Comparison of ENCODE assay signal across 1 cellular context in the genomic region with DNA sequence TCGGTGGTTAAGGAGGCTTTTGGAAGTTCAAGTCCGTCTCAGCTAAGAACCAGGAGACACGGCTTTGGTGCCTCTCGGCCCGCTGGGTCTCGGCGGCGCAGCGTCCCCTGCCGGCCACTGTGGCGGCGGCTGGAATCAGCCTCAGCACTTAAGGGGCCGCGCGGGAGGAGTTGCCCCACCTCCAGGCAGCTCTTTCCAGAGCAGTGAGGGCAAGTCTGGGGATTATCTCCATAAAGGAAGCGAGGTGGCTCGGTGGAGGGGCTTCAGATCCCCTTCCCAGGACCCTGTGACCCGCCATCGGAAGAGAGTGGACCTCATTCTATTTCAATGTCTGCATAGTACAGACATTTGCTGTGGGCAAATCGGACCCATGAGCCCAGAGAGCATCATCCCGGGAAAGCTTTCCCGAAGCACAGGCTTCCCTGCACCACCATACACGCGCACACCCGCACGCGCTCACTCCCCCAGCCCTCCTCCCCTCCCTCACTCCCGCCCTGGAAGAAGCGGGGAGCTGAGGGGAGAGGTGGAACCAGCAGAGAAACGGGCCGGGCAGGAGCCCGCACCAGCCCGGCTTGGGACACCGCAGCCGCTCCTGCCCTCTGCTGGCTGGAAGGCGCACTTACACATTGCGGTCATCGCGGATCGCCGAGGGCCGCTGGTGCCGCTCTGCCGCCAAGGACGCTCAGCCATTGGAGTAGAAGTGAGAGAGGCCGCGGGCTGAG.
TF ChIP-seq lines count a peak whose summit lies in the region.

No MANE protein-coding gene starts in this region.

TF ChIP-seq in HepG2, 621 proteins besides CTCF, POLR2A, EP300 and RAD21 (continued from another document and continues in another):
- TF ChIP-seq ZBTB43 (CRISPR knock-in tag; conservative IDR thresholded peaks at IDR 0.05) (peak; percentile 56; the same call in 1 of the 2 replicates), MATR3 (CRISPR knock-in tag; IDR thresholded peaks at IDR 0.05) (no peak), ZNF792 (CRISPR knock-in tag; IDR thresholded peaks at IDR 0.05) (0 out of 2 replicates have a peak, but pooled peaks have one; percentile 53), ZNF562 (CRISPR knock-in tag; IDR thresholded peaks at IDR 0.05; ENCODE audit: borderline replicate concordance) (no peak), SKI (IDR thresholded peaks at IDR 0.05; ENCODE audit: partially characterized antibody) (peak; percentile 69), ZMYM3 (CRISPR knock-in tag; IDR thresholded peaks at IDR 0.05) (peak; percentile 22; the same call in 1 of the 2 replicates), TFAP4 (IDR thresholded peaks at IDR 0.05; ENCODE audit: borderline replicate concordance, low read depth) (peak; percentile 11; the same call in 1 of the 2 replicates), JDP2 (CRISPR knock-in tag; IDR thresholded peaks at IDR 0.05; ENCODE audit: borderline replicate concordance) (no peak; the same call in 1 of the 2 replicates), KDM4B (CRISPR knock-in tag; IDR thresholded peaks at IDR 0.05) (peak; percentile 87; the same call in 1 of the 2 replicates), SMYD3 (CRISPR knock-in tag; IDR thresholded peaks at IDR 0.05) (no peak), ARNT (IDR thresholded peaks at IDR 0.05) (no peak), HCFC1 (IDR thresholded peaks at IDR 0.05; ENCODE audit: low read depth, low read length) (0 out of 2 replicates have a peak, but pooled peaks have one; percentile 14), ZNF20 (CRISPR knock-in tag; IDR thresholded peaks at IDR 0.05) (no peak), BATF2 (CRISPR knock-in tag; IDR thresholded peaks at IDR 0.05) (no peak), IKZF4 (CRISPR knock-in tag; IDR thresholded peaks at IDR 0.05; ENCODE audit: borderline replicate concordance, low read depth, not compliant biosample characterization) (peak; percentile 94), ZKSCAN8 (CRISPR knock-in tag; IDR thresholded peaks at IDR 0.05; ENCODE audit: borderline replicate concordance) (peak; percentile 89), ZNF782 (CRISPR knock-in tag; IDR thresholded peaks at IDR 0.05; ENCODE audit: borderline replicate concordance) (no peak), SOX13 (IDR thresholded peaks at IDR 0.05) (no peak), SOX13 (CRISPR knock-in tag; conservative IDR thresholded peaks at IDR 0.05 in 1 of 2, IDR thresholded peaks at IDR 0.05 in 1 of 2) (peak in 1 of 2 experiments; percentile 30; a peak in 1 of 4 replicates), ZNF878 (CRISPR knock-in tag; IDR thresholded peaks at IDR 0.05) (no peak), ATM (IDR thresholded peaks at IDR 0.05; ENCODE audit: borderline replicate concordance) (no peak), KLF16 (CRISPR knock-in tag; IDR thresholded peaks at IDR 0.05) (peak in 1 of 2 experiments; percentile 54; a peak in 2 of 4 replicates), GMEB1 (CRISPR knock-in tag; IDR thresholded peaks at IDR 0.05; ENCODE audit: borderline replicate concordance) (no peak; the same call in 1 of the 2 replicates), ZBTB10 (CRISPR knock-in tag; IDR thresholded peaks at IDR 0.05; ENCODE audit: borderline replicate concordance) (peak; percentile 55; the same call in 1 of the 2 replicates), MAF1 (CRISPR knock-in tag; IDR thresholded peaks at IDR 0.05; ENCODE audit: borderline replicate concordance) (peak; percentile 62; the same call in 1 of the 2 replicates), ZNF83 (CRISPR knock-in tag; IDR thresholded peaks at IDR 0.05; ENCODE audit: borderline replicate concordance) (no peak), ZNF652 (CRISPR knock-in tag; IDR thresholded peaks at IDR 0.05; ENCODE audit: borderline replicate concordance, low read depth) (no peak), ZMAT3 (CRISPR knock-in tag; conservative IDR thresholded peaks at IDR 0.05) (no peak), RFX5 (IDR thresholded peaks at IDR 0.05; ENCODE audit: low read depth, low read length) (no peak), NCOA1 (CRISPR knock-in tag; IDR thresholded peaks at IDR 0.05) (no peak), EEA1 (CRISPR knock-in tag; IDR thresholded peaks at IDR 0.05; ENCODE audit: borderline replicate concordance) (no peak), MAFF (IDR thresholded peaks at IDR 0.05; ENCODE audit: low read depth, low read length) (no peak), KDM2A (CRISPR knock-in tag; IDR thresholded peaks at IDR 0.05; ENCODE audit: borderline replicate concordance, low read depth) (peak; percentile 94), RBM22 (optimal IDR thresholded peaks at IDR 0.05; ENCODE audit: low read length) (no peak), ZNF558 (CRISPR knock-in tag; IDR thresholded peaks at IDR 0.05; ENCODE audit: borderline replicate concordance) (no peak; the same call in 1 of the 2 replicates)
- TF ChIP-seq, protein P1, sequence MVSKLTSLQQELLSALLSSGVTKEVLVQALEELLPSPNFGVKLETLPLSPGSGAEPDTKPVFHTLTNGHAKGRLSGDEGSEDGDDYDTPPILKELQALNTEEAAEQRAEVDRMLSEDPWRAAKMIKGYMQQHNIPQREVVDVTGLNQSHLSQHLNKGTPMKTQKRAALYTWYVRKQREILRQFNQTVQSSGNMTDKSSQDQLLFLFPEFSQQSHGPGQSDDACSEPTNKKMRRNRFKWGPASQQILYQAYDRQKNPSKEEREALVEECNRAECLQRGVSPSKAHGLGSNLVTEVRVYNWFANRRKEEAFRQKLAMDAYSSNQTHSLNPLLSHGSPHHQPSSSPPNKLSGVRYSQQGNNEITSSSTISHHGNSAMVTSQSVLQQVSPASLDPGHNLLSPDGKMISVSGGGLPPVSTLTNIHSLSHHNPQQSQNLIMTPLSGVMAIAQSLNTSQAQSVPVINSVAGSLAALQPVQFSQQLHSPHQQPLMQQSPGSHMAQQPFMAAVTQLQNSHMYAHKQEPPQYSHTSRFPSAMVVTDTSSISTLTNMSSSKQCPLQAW (CRISPR knock-in tag; IDR thresholded peaks at IDR 0.05), result peak; percentile 71
- TF ChIP-seq, protein P2, sequence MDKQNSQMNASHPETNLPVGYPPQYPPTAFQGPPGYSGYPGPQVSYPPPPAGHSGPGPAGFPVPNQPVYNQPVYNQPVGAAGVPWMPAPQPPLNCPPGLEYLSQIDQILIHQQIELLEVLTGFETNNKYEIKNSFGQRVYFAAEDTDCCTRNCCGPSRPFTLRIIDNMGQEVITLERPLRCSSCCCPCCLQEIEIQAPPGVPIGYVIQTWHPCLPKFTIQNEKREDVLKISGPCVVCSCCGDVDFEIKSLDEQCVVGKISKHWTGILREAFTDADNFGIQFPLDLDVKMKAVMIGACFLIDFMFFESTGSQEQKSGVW (CRISPR knock-in tag; IDR thresholded peaks at IDR 0.05; ENCODE audit: borderline replicate concordance), result no peak
- TF ChIP-seq, protein P3, sequence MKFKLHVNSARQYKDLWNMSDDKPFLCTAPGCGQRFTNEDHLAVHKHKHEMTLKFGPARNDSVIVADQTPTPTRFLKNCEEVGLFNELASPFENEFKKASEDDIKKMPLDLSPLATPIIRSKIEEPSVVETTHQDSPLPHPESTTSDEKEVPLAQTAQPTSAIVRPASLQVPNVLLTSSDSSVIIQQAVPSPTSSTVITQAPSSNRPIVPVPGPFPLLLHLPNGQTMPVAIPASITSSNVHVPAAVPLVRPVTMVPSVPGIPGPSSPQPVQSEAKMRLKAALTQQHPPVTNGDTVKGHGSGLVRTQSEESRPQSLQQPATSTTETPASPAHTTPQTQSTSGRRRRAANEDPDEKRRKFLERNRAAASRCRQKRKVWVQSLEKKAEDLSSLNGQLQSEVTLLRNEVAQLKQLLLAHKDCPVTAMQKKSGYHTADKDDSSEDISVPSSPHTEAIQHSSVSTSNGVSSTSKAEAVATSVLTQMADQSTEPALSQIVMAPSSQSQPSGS (CRISPR knock-in tag; IDR thresholded peaks at IDR 0.05), result peak; percentile 57
- TF ChIP-seq, protein P4, sequence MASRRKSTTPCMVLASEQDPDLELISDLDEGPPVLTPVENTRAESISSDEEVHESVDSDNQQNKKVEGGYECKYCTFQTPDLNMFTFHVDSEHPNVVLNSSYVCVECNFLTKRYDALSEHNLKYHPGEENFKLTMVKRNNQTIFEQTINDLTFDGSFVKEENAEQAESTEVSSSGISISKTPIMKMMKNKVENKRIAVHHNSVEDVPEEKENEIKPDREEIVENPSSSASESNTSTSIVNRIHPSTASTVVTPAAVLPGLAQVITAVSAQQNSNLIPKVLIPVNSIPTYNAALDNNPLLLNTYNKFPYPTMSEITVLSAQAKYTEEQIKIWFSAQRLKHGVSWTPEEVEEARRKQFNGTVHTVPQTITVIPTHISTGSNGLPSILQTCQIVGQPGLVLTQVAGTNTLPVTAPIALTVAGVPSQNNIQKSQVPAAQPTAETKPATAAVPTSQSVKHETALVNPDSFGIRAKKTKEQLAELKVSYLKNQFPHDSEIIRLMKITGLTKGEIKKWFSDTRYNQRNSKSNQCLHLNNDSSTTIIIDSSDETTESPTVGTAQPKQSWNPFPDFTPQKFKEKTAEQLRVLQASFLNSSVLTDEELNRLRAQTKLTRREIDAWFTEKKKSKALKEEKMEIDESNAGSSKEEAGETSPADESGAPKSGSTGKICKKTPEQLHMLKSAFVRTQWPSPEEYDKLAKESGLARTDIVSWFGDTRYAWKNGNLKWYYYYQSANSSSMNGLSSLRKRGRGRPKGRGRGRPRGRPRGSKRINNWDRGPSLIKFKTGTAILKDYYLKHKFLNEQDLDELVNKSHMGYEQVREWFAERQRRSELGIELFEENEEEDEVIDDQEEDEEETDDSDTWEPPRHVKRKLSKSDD (CRISPR knock-in tag; IDR thresholded peaks at IDR 0.05; ENCODE audit: low read depth), result 0 out of 2 replicates have a peak, but pooled peaks have one; percentile 11
